In the genomic region with DNA sequence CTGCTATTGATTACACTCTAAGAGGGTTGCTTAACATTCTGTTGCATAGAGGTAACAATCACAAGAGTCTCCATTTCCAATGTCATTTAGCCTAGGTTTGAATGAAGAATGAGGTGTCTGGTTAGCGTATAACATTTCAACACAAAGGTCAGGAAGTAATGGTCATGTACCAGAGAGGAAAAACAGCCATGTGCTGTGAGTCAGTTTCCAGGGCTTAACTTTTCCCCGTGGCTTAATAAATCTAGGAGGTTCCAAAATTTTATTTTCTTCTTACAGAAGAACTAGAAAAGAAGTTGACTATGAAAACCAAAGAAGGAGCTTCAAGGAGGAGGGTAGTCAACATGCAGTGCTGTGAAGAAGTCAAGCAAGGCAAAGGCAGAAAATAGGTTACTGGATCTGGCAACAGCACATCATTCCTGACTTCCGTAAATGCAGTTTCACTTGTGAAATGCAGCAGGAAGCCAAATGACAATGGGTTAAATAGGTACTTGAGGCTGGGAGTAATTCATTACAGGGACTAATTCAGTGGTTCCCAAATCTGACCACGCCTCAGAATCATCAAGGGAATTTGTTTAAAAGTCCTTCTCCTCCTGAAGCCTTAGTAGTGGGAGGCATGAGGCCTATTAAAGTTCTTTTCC, we compare ENCODE assay signal across 18 cellular contexts. TPM values are rescaled to one million over a fixed set of nuclear protein-coding genes. Genes with fewer than 3 reads are reported as not detected.
DNase-seq lines count a peak whose midpoint lies in the region; ATAC-seq and TF ChIP-seq lines count a peak whose summit lies in the region.
"Had no signal": no experiment of that assay in that cellular context is flagged by ENCODE, and none has a peak within 500 bp of the region (broad histone marks: within the 10 kb centered on the region; RNA-seq: fewer than 3 reads in every experiment).

No MANE protein-coding gene starts in this region.

- H3K4me3 ChIP-seq in choroid plexus epithelial cell (ENCODE audit: low read depth, low read length) (no peak overlapping the region), psoas muscle (no peak overlapping the region)
- H3K4me3 ChIP-seq: gastroesophageal sphincter, mucosa of descending colon had no signal

- H3K27me3 ChIP-seq in psoas muscle (ENCODE audit: insufficient read depth in 3 of 3, low read length in 2 of 3): no peaks in the 10 kb centered on the region
- H3K27me3 ChIP-seq: gastroesophageal sphincter had no signal

- no peaks in the 10 kb centered on the region for H3K9me3 ChIP-seq in psoas muscle
- H3K9me3 ChIP-seq: gastroesophageal sphincter, mucosa of descending colon had no signal

- peak overlapping the region; percentile 39 for H3K27ac ChIP-seq in psoas muscle
- H3K27ac ChIP-seq: VCaP had no signal

- intact Hi-C loops in psoas muscle (cut with DNase I): no loop called here

- H3K9me3 Mint-ChIP-seq in activated T-cell treated with anti-CD3 and anti-CD28 coated beads, Interleukin-2, amount 50 U/mL, for 72 hours: no peaks in the 10 kb centered on the region
- H3K9me3 Mint-ChIP-seq: HFFc6, immature natural killer cell had no signal

- peaks cover 0 to 4% of the 10 kb centered on the region in 2 donors for H3K36me3 Mint-ChIP-seq in activated T-cell treated with anti-CD3 and anti-CD28 coated beads, Interleukin-2, amount 50 U/mL, for 72 hours (ENCODE audit: insufficient read depth in 2 of 2)

- DNase-seq in GF-D8 (lab: John Stamatoyannopoulos, UW) (peak; percentile 40), MV-4-11 (lab: John Stamatoyannopoulos, UW) (peak; percentile 87), choroid plexus epithelial cell (ENCODE audit: low read depth) (peak; percentile 42), psoas muscle (no peak), G401 (ENCODE audit: low spot score) (no peak), KG1 (lab: John Stamatoyannopoulos, UW) (no peak)
- no peak for DNase-seq in activated T-cell treated with anti-CD3 and anti-CD28 coated beads, Interleukin-2, amount 50 U/mL, for 72 hours
- DNase-seq: activated gamma-delta T cell; DMS 273 treated with DMSO at 0.1 percent for 48 hours; effector memory CD4-positive, alpha-beta T cell; HFFc6; immature natural killer cell; mucosa of descending colon; NCI-H2171 treated with DMSO at 0.1 percent for 48 hours had no signal

- H3K4me1 Mint-ChIP-seq in activated T-cell treated with anti-CD3 and anti-CD28 coated beads, Interleukin-2, amount 50 U/mL, for 72 hours (ENCODE audit: low read depth): no peaks in the 10 kb centered on the region

- no peak overlapping the region for H3K4me3 Mint-ChIP-seq in activated T-cell treated with anti-CD3 and anti-CD28 coated beads, Interleukin-2, amount 50 U/mL, for 72 hours
- H3K4me3 Mint-ChIP-seq: HFFc6, immature natural killer cell had no signal

- peaks cover 20% of the 10 kb centered on the region for H3K4me1 ChIP-seq in psoas muscle

- no peak for TF ChIP-seq CTCF in choroid plexus epithelial cell (conservative IDR thresholded peaks at IDR 0.05; ENCODE audit: low read depth, low read length)
- no peak for TF ChIP-seq CTCF in psoas muscle (IDR thresholded peaks at IDR 0.05)

- ATAC-seq in psoas muscle (peak; percentile 34 to 64 (median 60)), GM18861 (IDR thresholded peaks at IDR 0.05; ENCODE audit: unreplicated experiment) (no peak)
- ATAC-seq in activated T-cell treated with anti-CD3 and anti-CD28 coated beads, Interleukin-2, amount 50 U/mL, for 72 hours (replicated peaks in 1 of 2): no peak
- ATAC-seq: gastroesophageal sphincter, mucosa of descending colon, SK-N-SH treated with all-trans-retinoic acid at 6 μM for 48 hours had no signal

- WGBS in psoas muscle, 3 donors: 42 to 45% (median 43%) methylated on average over 4 of the region's 4 CpGs

- H3K27ac Mint-ChIP-seq in activated T-cell treated with anti-CD3 and anti-CD28 coated beads, Interleukin-2, amount 50 U/mL, for 72 hours: no peak overlapping the region
- H3K27ac Mint-ChIP-seq: HFFc6, immature natural killer cell had no signal

- peaks cover 5 to 27% of the 10 kb centered on the region in 2 donors for H3K36me3 ChIP-seq in psoas muscle (ENCODE audit: insufficient read depth in 1 of 2, low read depth in 1 of 2)

- no peaks in the 10 kb centered on the region for H3K27me3 Mint-ChIP-seq in activated T-cell treated with anti-CD3 and anti-CD28 coated beads, Interleukin-2, amount 50 U/mL, for 72 hours (ENCODE audit: low read depth)

- in situ Hi-C loops in G401 (cut with HindIII; ENCODE audit: low sequenced_read_pairs): no loop called here

RNA-seq across cellular contexts. Expression of a gene that starts 8.5 kb away (rescaled TPM):
- under 1 TPM; 0.34 to 0.71 (median 0.53) TPM for total RNA-seq in psoas muscle
- 1 to 10 TPM in 1 of 3 donors, under 1 TPM in 2; 0.79 to 4.3 (median 0.87) TPM for polyA plus RNA-seq in psoas muscle
- under 1 TPM; 0.46 to 0.74 TPM for total RNA-seq in activated T-cell treated with anti-CD3 and anti-CD28 coated beads, Interleukin-2, amount 50 U/mL, for 72 hours
- total RNA-seq in G401 (2014; rRNA removed; shearing (Covaris generic)): not detected in 2 replicates
- polyA plus RNA-seq: immature natural killer cell had no signal

RNA-seq across cellular contexts. Expression of a gene that starts 28.9 kb away (rescaled TPM):
- 10 to 100 TPM; 11.5 to 21.6 (median 17.4) TPM for total RNA-seq in psoas muscle
- polyA plus RNA-seq in psoas muscle: 10 to 100 TPM; 10.0 to 20.7 (median 12.9) TPM
- total RNA-seq in activated T-cell treated with anti-CD3 and anti-CD28 coated beads, Interleukin-2, amount 50 U/mL, for 72 hours: 10 to 100 TPM; 20.6 to 21.4 TPM
- total RNA-seq in G401 (2014; rRNA removed; shearing (Covaris generic)): 43.8 and 60.2 TPM in 2 replicates

Comparison
In these comparisons a context has a peak if more than half of its experiments do, and no peak if none do; other contexts are left out.
1. DNase-seq: peak in GF-D8 (single experiment), MV-4-11 (single experiment) and choroid plexus epithelial cell (single experiment); none in psoas muscle (0 of 2), activated T-cell treated with anti-CD3 and anti-CD28 coated beads, Interleukin-2, amount 50 U/mL, for 72 hours (0 of 2), G401 (single experiment) and KG1 (single experiment).
2. ATAC-seq: peak in psoas muscle (4 of 4); none in GM18861 (single experiment) and activated T-cell treated with anti-CD3 and anti-CD28 coated beads, Interleukin-2, amount 50 U/mL, for 72 hours (0 of 2).